Comparison of ENCODE assay signal across 9 cellular contexts in genomic region chr6:96925290-96925687, GRCh38. TPM values are rescaled to one million over a fixed set of nuclear protein-coding genes. Genes with fewer than 3 reads are reported as not detected.
DNase-seq lines count a peak whose midpoint lies in the region; ATAC-seq and TF ChIP-seq lines count a peak whose summit lies in the region.
"Had no signal": no experiment of that assay in that cellular context is flagged by ENCODE, and none has a peak within 500 bp of the region (broad histone marks: within the 10 kb centered on the region; RNA-seq: fewer than 3 reads in every experiment).

No MANE protein-coding gene starts in this region.

- POLR2A ChIA-PET in naive thymus-derived CD4-positive, alpha-beta T cell (lab: Charles Lee) = interaction anchor here (1.0 to 1.4 kb wide), 4 partner anchors 17 to 403 kb away, joined by 4 to 9 read pairs (median 5); no protein-coding TSS in a partner anchor

- H3K4me2 ChIP-seq in BLaER1 (peak overlapping the region; percentile 78), KMS-11 (peak overlapping the region; percentile 68)

- H3K27me3 ChIP-seq in BLaER1 (no peaks in the 10 kb centered on the region), KMS-11 (ENCODE audit: insufficient read depth, low read depth) (no peaks in the 10 kb centered on the region)
- no peaks in the 10 kb centered on the region for H3K27me3 ChIP-seq in naive thymus-derived CD4-positive, alpha-beta T cell (ENCODE audit: control insufficient read depth in 2 of 2, insufficient read depth in 2 of 2, low read length in 2 of 2)

- H3K4me3 ChIP-seq in BLaER1 (peak overlapping the region; percentile 75), KMS-11 (IDR thresholded peaks at IDR 0.05; ENCODE audit: insufficient read depth, low read depth, low read length) (no peak overlapping the region)
- peak overlapping the region; percentile 97 for H3K4me3 ChIP-seq in naive thymus-derived CD4-positive, alpha-beta T cell (ENCODE audit: low read length)

- no peak for TF ChIP-seq POLR2A in erythroblast (IDR thresholded peaks at IDR 0.05; ENCODE audit: low read length)

- no peak for DNase-seq in chondrocyte (ENCODE audit: low spot score)
- DNase-seq in naive thymus-derived CD4-positive, alpha-beta T cell = no peak
- DNase-seq in NCI-H2227 treated with DMSO at 0.1 percent for 48 hours (lab: John Stamatoyannopoulos, UW) = no peak
- DNase-seq in erythroblast (lab: John Stamatoyannopoulos, UW) = no peak
- DNase-seq in SHP77 (lab: John Stamatoyannopoulos, UW) = no peak
- no peak for DNase-seq in NOMO-1 (lab: John Stamatoyannopoulos, UW; ENCODE audit: unreplicated experiment in 2 of 2)
- DNase-seq: GF-D8 had no signal

- peak overlapping the region; percentile 83 for H3K4me3 Mint-ChIP-seq in chondrocyte (ENCODE audit: unreplicated experiment)
- H3K4me3 Mint-ChIP-seq in naive thymus-derived CD4-positive, alpha-beta T cell = peak overlapping the region; percentile 91 to 99 (median 98)

- CTCF ChIA-PET in naive thymus-derived CD4-positive, alpha-beta T cell (lab: Charles Lee) = interaction anchor here (0.6 kb wide), 1 partner anchor 134 kb away, joined by 3 read pairs; no protein-coding TSS in a partner anchor

- peaks cover 64% of the 10 kb centered on the region for H3K27me3 Mint-ChIP-seq in chondrocyte (ENCODE audit: low read depth)
- peaks cover 0 to 17% (median 4%) of the 10 kb centered on the region in 5 donors for H3K27me3 Mint-ChIP-seq in naive thymus-derived CD4-positive, alpha-beta T cell

- no peaks in the 10 kb centered on the region for H3K79me2 ChIP-seq in KMS-11 (ENCODE audit: insufficient read depth, low read depth)

- no peaks in the 10 kb centered on the region for H4K20me1 ChIP-seq in BLaER1
- H4K20me1 ChIP-seq in KMS-11 (ENCODE audit: insufficient read depth) = no peaks in the 10 kb centered on the region

- TF ChIP-seq CTCF in KMS-11 (conservative IDR thresholded peaks at IDR 0.05; ENCODE audit: low read depth, low read length) (no peak), chondrocyte (IDR thresholded peaks at IDR 0.05) (no peak)

- no peaks in the 10 kb centered on the region for H3K9me3 ChIP-seq in BLaER1
- no peaks in the 10 kb centered on the region for H3K9me3 ChIP-seq in naive thymus-derived CD4-positive, alpha-beta T cell (ENCODE audit: control insufficient read depth in 2 of 3, low read length in 3 of 3)

- H3K4me1 ChIP-seq in BLaER1 = peaks cover 14% of the 10 kb centered on the region
- peaks cover 56% of the 10 kb centered on the region for H3K4me1 ChIP-seq in KMS-11 (ENCODE audit: low read depth, poor library complexity, severe bottlenecking)
- H3K4me1 ChIP-seq in naive thymus-derived CD4-positive, alpha-beta T cell (ENCODE audit: control insufficient read depth in 2 of 2, insufficient read depth in 2 of 2, low read length in 2 of 2) = peaks cover 13 to 16% of the 10 kb centered on the region in 2 donors

- no peak for ATAC-seq in naive thymus-derived CD4-positive, alpha-beta T cell

- intact Hi-C loops in naive thymus-derived CD4-positive, alpha-beta T cell (cut with micrococcal nuclease) = loop anchor here (2.0 to 10.0 kb wide), 4 partner anchors 130 to 1910 kb away; partner anchors contain the start of genes MANEA (in 1 of the 2), MMS22L (in 1 of the 2) and POU3F2 (in 1 of the 2)

- H2AFZ ChIP-seq in KMS-11 (ENCODE audit: low read depth) = peak overlapping the region; percentile 78

- H3K4me1 Mint-ChIP-seq in chondrocyte (ENCODE audit: low read depth) = peaks cover 6% of the 10 kb centered on the region
- peaks cover 8 to 50% (median 33%) of the 10 kb centered on the region in 7 donors for H3K4me1 Mint-ChIP-seq in naive thymus-derived CD4-positive, alpha-beta T cell

- H3K36me3 ChIP-seq in BLaER1 = no peaks in the 10 kb centered on the region
- H3K36me3 ChIP-seq in KMS-11 (ENCODE audit: insufficient read depth) = no peaks in the 10 kb centered on the region
- no peaks in the 10 kb centered on the region for H3K36me3 ChIP-seq in naive thymus-derived CD4-positive, alpha-beta T cell (ENCODE audit: control insufficient read depth in 2 of 3, insufficient read depth in 3 of 3, low read length in 3 of 3)

- H3K9me3 Mint-ChIP-seq in chondrocyte (ENCODE audit: low read depth) = no peaks in the 10 kb centered on the region
- peaks cover 0 to 12% (median 0%) of the 10 kb centered on the region in 11 donors for H3K9me3 Mint-ChIP-seq in naive thymus-derived CD4-positive, alpha-beta T cell

- H3K27ac ChIP-seq in BLaER1 (no peak overlapping the region), KMS-11 (peak overlapping the region; percentile 96)
- H3K27ac ChIP-seq in naive thymus-derived CD4-positive, alpha-beta T cell (ENCODE audit: low read depth, low read length) = peak overlapping the region; percentile 84

- H3K9ac ChIP-seq in BLaER1 = peak overlapping the region; percentile 77; the same call in 1 of the 2 replicates
- peak overlapping the region; percentile 86 for H3K9ac ChIP-seq in KMS-11

- no peaks in the 10 kb centered on the region for H3K36me3 Mint-ChIP-seq in chondrocyte (ENCODE audit: low read depth)
- H3K36me3 Mint-ChIP-seq in naive thymus-derived CD4-positive, alpha-beta T cell = peaks cover 0 to 7% (median 0%) of the 10 kb centered on the region in 5 donors

- no peak overlapping the region for H3K27ac Mint-ChIP-seq in chondrocyte (ENCODE audit: unreplicated experiment)
- peak overlapping the region; percentile 91 to 100 (median 99) for H3K27ac Mint-ChIP-seq in naive thymus-derived CD4-positive, alpha-beta T cell

RNA-seq across cellular contexts. Expression of gene KLHL32, which starts 0.8 kb away (rescaled TPM):
- total RNA-seq in chondrocyte = not detected in 3 replicates
- 1 to 10 TPM in 4 of 5 experiments, under 1 TPM in 1; 0.63 to 5.6 (median 1.6) TPM for total RNA-seq in naive thymus-derived CD4-positive, alpha-beta T cell
- 1 to 10 TPM; 2.9 TPM for polyA plus RNA-seq in naive thymus-derived CD4-positive, alpha-beta T cell

RNA-seq across cellular contexts. Expression of gene NDUFAF4, which starts 27.6 kb away (rescaled TPM):
- total RNA-seq in chondrocyte = 22.2 to 25.0 TPM (median 23.5 TPM) in 3 replicates
- 10 to 100 TPM; 25.1 to 34.2 (median 28.4) TPM for total RNA-seq in naive thymus-derived CD4-positive, alpha-beta T cell
- polyA plus RNA-seq in naive thymus-derived CD4-positive, alpha-beta T cell = 10 to 100 TPM; 65.6 to 75.6 TPM
